Comparison of ENCODE assay signal across 2 cellular contexts in the genomic region with DNA sequence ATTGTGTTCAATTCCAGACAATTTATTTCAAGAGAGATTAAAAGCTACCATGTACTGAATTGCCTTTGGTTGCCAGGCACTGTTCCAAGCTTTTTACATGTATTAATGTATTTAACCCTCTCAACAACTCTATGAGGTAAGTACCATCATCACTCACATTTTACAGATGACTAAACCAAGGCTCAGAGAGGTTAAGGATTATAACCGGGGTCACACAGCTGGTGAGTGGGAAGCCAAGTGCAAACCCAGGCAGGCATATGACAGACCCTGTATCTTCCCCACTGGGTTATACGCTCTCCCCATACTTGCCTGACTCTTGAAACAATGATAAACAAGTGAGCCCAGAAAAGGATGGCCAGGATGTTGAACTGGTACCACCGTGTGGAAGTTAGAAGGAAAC.
TF ChIP-seq lines count a peak whose summit lies in the region.

No MANE protein-coding gene starts in this region.

TF ChIP-seq in HepG2, 621 proteins besides CTCF, POLR2A, EP300 and RAD21:
- TF ChIP-seq ZNF768 (CRISPR knock-in tag; IDR thresholded peaks at IDR 0.05) (peak; percentile 37; the same call in 1 of the 2 replicates), POGZ (CRISPR knock-in tag; IDR thresholded peaks at IDR 0.05) (no peak)

TF ChIP-seq in IMR-90, 13 proteins besides CTCF, POLR2A, EP300 and RAD21:
- no peak for TF ChIP-seq RFX5 (IDR thresholded peaks at IDR 0.05; ENCODE audit: low read depth, low read length)
- TF ChIP-seq SMC3 (IDR thresholded peaks at IDR 0.05; ENCODE audit: low read depth, low read length): no peak
- TF ChIP-seq RCOR1 (IDR thresholded peaks at IDR 0.05; ENCODE audit: insufficient replicate concordance, low read length): no peak
- TF ChIP-seq MAZ (IDR thresholded peaks at IDR 0.05; ENCODE audit: borderline replicate concordance, low read depth, low read length): no peak
- no peak for TF ChIP-seq NFE2L2 (IDR thresholded peaks at IDR 0.05; ENCODE audit: low read depth, low read length)
- no peak for TF ChIP-seq MXI1 (IDR thresholded peaks at IDR 0.05; ENCODE audit: borderline replicate concordance, low read depth, low read length)
- TF ChIP-seq CEBPB (IDR thresholded peaks at IDR 0.05; ENCODE audit: low read depth, low read length): no peak
- TF ChIP-seq FOS (IDR thresholded peaks at IDR 0.05; ENCODE audit: low read depth, low read length): no peak
- TF ChIP-seq CHD1 (IDR thresholded peaks at IDR 0.05; ENCODE audit: low read depth, low read length): no peak
- no peak for TF ChIP-seq MAFK (IDR thresholded peaks at IDR 0.05; ENCODE audit: low read depth, low read length)
- TF ChIP-seq, protein P1, sequence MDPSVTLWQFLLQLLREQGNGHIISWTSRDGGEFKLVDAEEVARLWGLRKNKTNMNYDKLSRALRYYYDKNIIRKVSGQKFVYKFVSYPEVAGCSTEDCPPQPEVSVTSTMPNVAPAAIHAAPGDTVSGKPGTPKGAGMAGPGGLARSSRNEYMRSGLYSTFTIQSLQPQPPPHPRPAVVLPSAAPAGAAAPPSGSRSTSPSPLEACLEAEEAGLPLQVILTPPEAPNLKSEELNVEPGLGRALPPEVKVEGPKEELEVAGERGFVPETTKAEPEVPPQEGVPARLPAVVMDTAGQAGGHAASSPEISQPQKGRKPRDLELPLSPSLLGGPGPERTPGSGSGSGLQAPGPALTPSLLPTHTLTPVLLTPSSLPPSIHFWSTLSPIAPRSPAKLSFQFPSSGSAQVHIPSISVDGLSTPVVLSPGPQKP (IDR thresholded peaks at IDR 0.05; ENCODE audit: borderline replicate concordance, low read depth, low read length): no peak
- TF ChIP-seq, protein P2, sequence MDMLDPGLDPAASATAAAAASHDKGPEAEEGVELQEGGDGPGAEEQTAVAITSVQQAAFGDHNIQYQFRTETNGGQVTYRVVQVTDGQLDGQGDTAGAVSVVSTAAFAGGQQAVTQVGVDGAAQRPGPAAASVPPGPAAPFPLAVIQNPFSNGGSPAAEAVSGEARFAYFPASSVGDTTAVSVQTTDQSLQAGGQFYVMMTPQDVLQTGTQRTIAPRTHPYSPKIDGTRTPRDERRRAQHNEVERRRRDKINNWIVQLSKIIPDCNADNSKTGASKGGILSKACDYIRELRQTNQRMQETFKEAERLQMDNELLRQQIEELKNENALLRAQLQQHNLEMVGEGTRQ (IDR thresholded peaks at IDR 0.05; ENCODE audit: low read depth, low read length): no peak
- TF ChIP-seq BHLHE40 (IDR thresholded peaks at IDR 0.05; ENCODE audit: low read depth, low read length): no peak
